In the genomic region with DNA sequence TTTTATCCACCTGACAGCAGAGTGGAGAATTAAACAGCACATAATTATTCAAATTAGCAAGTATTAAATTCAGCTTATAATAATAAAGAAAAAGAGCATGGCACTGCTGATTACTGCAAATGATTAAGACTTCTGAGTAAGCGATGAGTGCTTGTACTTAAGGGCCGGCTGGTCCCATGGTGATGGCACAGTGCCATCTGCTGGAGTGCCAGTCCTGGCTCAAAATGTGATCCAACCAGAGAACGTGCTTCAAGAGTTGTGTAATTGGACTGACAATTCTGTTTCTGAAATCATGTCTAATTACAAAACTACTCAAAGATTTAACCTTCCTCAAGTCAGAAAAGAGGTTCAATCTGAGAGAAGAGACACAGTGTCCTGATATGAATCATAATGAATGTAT, we compare ENCODE assay signal across 8 cellular contexts.
DNase-seq lines count a peak whose midpoint lies in the region; ATAC-seq and TF ChIP-seq lines count a peak whose summit lies in the region.

No MANE protein-coding gene starts in this region.

- DNase-seq in DMS79 treated with DMSO at 0.1 percent for 48 hours (lab: John Stamatoyannopoulos, UW) (peak; percentile 64), Panc1 (ENCODE audit: low read depth, low spot score) (peak; percentile 52), dermis blood vessel endothelial cell (peak; percentile 76), natural killer cell (no peak), spleen (no peak)

- intact Hi-C loops in Panc1 (cut with micrococcal nuclease; ENCODE audit: unreplicated experiment) (loop anchor here (5.0 kb wide), 2 partner anchors 80 to 280 kb away; no protein-coding TSS in a partner anchor), natural killer cell (cut with micrococcal nuclease) (loop anchor here (1.0 to 2.0 kb wide), 2 partner anchors 280 to 448 kb away; no protein-coding TSS in a partner anchor), spleen (cut with DNase I; ENCODE audit: low total_unique reads) (no loop called here)

- no peaks in the 10 kb centered on the region for H3K36me3 Mint-ChIP-seq in natural killer cell

- POLR2A ChIA-PET in Panc1 (lab: Charles Lee) = no interaction called here

- no peaks in the 10 kb centered on the region for H3K36me3 ChIP-seq in Panc1 (ENCODE audit: control insufficient read depth, insufficient read depth, low read length)
- H3K36me3 ChIP-seq in spleen = no peaks in the 10 kb centered on the region

- no TSS peak for BruUV-seq in Panc1 (replicated peaks; lab: Mats Ljungman, UMichigan)

- no peaks in the 10 kb centered on the region for H3K9me3 Mint-ChIP-seq in natural killer cell

- no peak overlapping the region for H3K4me3 ChIP-seq in Panc1 (ENCODE audit: low read depth in 2 of 2, low read length in 2 of 2)
- no peak overlapping the region for H3K4me3 ChIP-seq in spleen

- no peak for TF ChIP-seq POLR2A in spleen (IDR thresholded peaks at IDR 0.05)

- WGBS in spleen, 5 donors = 18 to 23% (median 19%) methylated on average over 3 of the region's 3 CpGs

- no peak overlapping the region for H3K27ac Mint-ChIP-seq in natural killer cell

- H3K9me3 ChIP-seq in Panc1 (ENCODE audit: control insufficient read depth, insufficient read depth, low read depth, low read length) (no peaks in the 10 kb centered on the region), spleen (no peaks in the 10 kb centered on the region)

- H3K4me1 ChIP-seq in Panc1 (ENCODE audit: control insufficient read depth, insufficient read depth, low read length) (no peaks in the 10 kb centered on the region), spleen (no peaks in the 10 kb centered on the region)

- peaks cover 7% of the 10 kb centered on the region in 2 donors for H3K27me3 Mint-ChIP-seq in natural killer cell (ENCODE audit: low read depth in 2 of 2)

- H3K4me1 Mint-ChIP-seq in natural killer cell = no peaks in the 10 kb centered on the region

- ATAC-seq in GM21526 (IDR thresholded peaks at IDR 0.05; ENCODE audit: low FRiP score, unreplicated experiment) = peak; percentile 83
- peak; percentile 89 for ATAC-seq in Panc1
- peak in 1 of 3 donors; percentile 75 for ATAC-seq in natural killer cell
- no peak for ATAC-seq in GM21515 (IDR thresholded peaks at IDR 0.05; ENCODE audit: unreplicated experiment)

- H3K27ac ChIP-seq in Panc1 (ENCODE audit: low read length) = no peak overlapping the region
- H3K27ac ChIP-seq in spleen = no peak overlapping the region

- CTCF ChIA-PET in Panc1 (lab: Charles Lee) = interaction anchor here (0.6 kb wide), 1 partner anchor 280 kb away, joined by 12 read pairs; no protein-coding TSS in a partner anchor

- peak; percentile 39; the same call in 1 of the 2 replicates for TF ChIP-seq CTCF in LNCAP (IDR thresholded peaks at IDR 0.05)
- peak; percentile 82 for TF ChIP-seq CTCF in Panc1 (IDR thresholded peaks at IDR 0.05)
- TF ChIP-seq CTCF in natural killer cell (IDR thresholded peaks at IDR 0.05) = peak; percentile 55
- TF ChIP-seq CTCF in spleen (IDR thresholded peaks at IDR 0.05 in 8 of 11, conservative IDR thresholded peaks at IDR 0.05 in 3 of 11) = no peak

- no peak overlapping the region for H3K4me3 Mint-ChIP-seq in natural killer cell

- H3K27me3 ChIP-seq in Panc1 (ENCODE audit: control insufficient read depth, insufficient read depth, low read length) (no peaks in the 10 kb centered on the region), spleen (replicated peaks in 1 of 7) (no peaks in the 10 kb centered on the region)

- in situ Hi-C loops in Panc1 (cut with HindIII; ENCODE audit: low pct_unique_long_range_greater_than_20kb, low sequenced_read_pairs) = no loop called here

Comparison
In these comparisons a context has a peak if more than half of its experiments do, and no peak if none do; other contexts are left out.
1. DNase-seq: peak in DMS79 treated with DMSO at 0.1 percent for 48 hours (single experiment), Panc1 (single experiment) and dermis blood vessel endothelial cell (single experiment); none in natural killer cell (single experiment) and spleen (single experiment).
2. CTCF ChIP-seq: peak in LNCAP (single experiment), Panc1 (single experiment) and natural killer cell (single experiment); none in spleen (0 of 11).